9 cellular contexts compared by ENCODE assay signal in genomic region chr10:84167289-84167653, GRCh38. TPM values are rescaled to one million over a fixed set of nuclear protein-coding genes. Genes with fewer than 3 reads are reported as not detected.
"Had no signal": no experiment of that assay in that cellular context is flagged by ENCODE, and none has a peak within 500 bp of the region (broad histone marks: within the 10 kb centered on the region; RNA-seq: fewer than 3 reads in every experiment).

No MANE protein-coding gene starts in this region.

RNA-seq across cellular contexts. Expression of gene GPR15LG, which starts 6.3 kb away (rescaled TPM):
- total RNA-seq: activated CD8-positive, alpha-beta memory T cell treated with anti-CD3 and anti-CD28 coated beads, Interleukin-2, amount 10 ng/mL, durations not matched to agents 7 days and 5 days; left ventricle myocardium inferior; natural killer cell treated with Interleukin-12 subunit alpha and Interleukin-12 subunit beta and Interleukin-15 and Interleukin-18, amount 100 ng/mL, for 72 hours; occipital lobe; progenitor cell of endocrine pancreas; uterus had no signal

RNA-seq across cellular contexts. Expression of gene LRIT2, which starts 58.1 kb away (rescaled TPM):
- total RNA-seq: activated CD8-positive, alpha-beta memory T cell treated with anti-CD3 and anti-CD28 coated beads, Interleukin-2, amount 10 ng/mL, durations not matched to agents 7 days and 5 days; gastroesophageal sphincter; left ventricle myocardium inferior; natural killer cell treated with Interleukin-12 subunit alpha and Interleukin-12 subunit beta and Interleukin-15 and Interleukin-18, amount 100 ng/mL, for 72 hours; occipital lobe; progenitor cell of endocrine pancreas; smooth muscle cell; uterus had no signal
- polyA plus RNA-seq: keratinocyte, smooth muscle cell had no signal
